In genomic region chr9:13967493-13967892, GRCh38 we compare ENCODE assay signal across 19 cellular contexts.
DNase-seq lines count a peak whose midpoint lies in the region; ATAC-seq and TF ChIP-seq lines count a peak whose summit lies in the region.
"Had no signal": no experiment of that assay in that cellular context is flagged by ENCODE, and none has a peak within 500 bp of the region (broad histone marks: within the 10 kb centered on the region; RNA-seq: fewer than 3 reads in every experiment).

No MANE protein-coding gene starts in this region.

- ATAC-seq in HG03159 (IDR thresholded peaks at IDR 0.05; ENCODE audit: unreplicated experiment): no peak
- ATAC-seq: T-helper 17 cell had no signal

- H3K4me3 ChIP-seq in Jurkat, Clone E6-1 (ENCODE audit: low read length): no peak overlapping the region

- H3K9me3 Mint-ChIP-seq in mesothelial cell of epicardium: no peaks in the 10 kb centered on the region
- H3K9me3 Mint-ChIP-seq: HFFc6 had no signal

- no peak for TF ChIP-seq CTCF in mesothelial cell of epicardium (IDR thresholded peaks at IDR 0.05; ENCODE audit: unreplicated experiment)

- H3K27ac Mint-ChIP-seq in mesothelial cell of epicardium: peak overlapping the region; percentile 90
- H3K27ac Mint-ChIP-seq: CD4-positive, alpha-beta T cell; HFFc6; T-helper 17 cell had no signal

- no peaks in the 10 kb centered on the region for H3K36me3 Mint-ChIP-seq in mesothelial cell of epicardium

- no peak overlapping the region for H3K4me3 Mint-ChIP-seq in mesothelial cell of epicardium
- H3K4me3 Mint-ChIP-seq: CD4-positive, alpha-beta T cell; HFFc6; T-helper 17 cell had no signal

- H3K27me3 Mint-ChIP-seq in mesothelial cell of epicardium (ENCODE audit: low read depth): no peaks in the 10 kb centered on the region
- H3K27me3 Mint-ChIP-seq: CD4-positive, alpha-beta T cell; T-helper 17 cell had no signal

- in situ Hi-C loops in G401 (cut with HindIII; ENCODE audit: low sequenced_read_pairs): no loop called here

- peaks cover 50% of the 10 kb centered on the region for H3K4me1 Mint-ChIP-seq in mesothelial cell of epicardium
- H3K4me1 Mint-ChIP-seq: T-helper 17 cell had no signal

- DNase-seq in NCI-H510A treated with DMSO at 0.1 percent for 48 hours (lab: John Stamatoyannopoulos, UW) (peak; percentile 31), NCI-H510A (lab: John Stamatoyannopoulos, UW) (no peak), mesothelial cell of epicardium (ENCODE audit: low spot score in 2 of 2, unreplicated experiment in 2 of 2) (no peak), G401 (ENCODE audit: low spot score) (no peak), NCI-H1105 treated with DMSO at 0.1 percent for 48 hours (lab: John Stamatoyannopoulos, UW) (no peak)
- DNase-seq in Jurkat, Clone E6-1 (ENCODE audit: low read depth, low spot score): peak; percentile 62
- DNase-seq: CD4-positive, alpha-beta T cell; H7; HFFc6; NCI-H1048; NCI-H1436; NCI-H1930; NCI-H2107; NCI-H446 treated with DMSO at 0.1 percent for 48 hours; SIG-M5; SK-N-SH; SW 1271; T-helper 17 cell had no signal

Comparison
In these comparisons a context has a peak if more than half of its experiments do, and no peak if none do; other contexts are left out.
1. DNase-seq: peak in NCI-H510A treated with DMSO at 0.1 percent for 48 hours (single experiment) and Jurkat, Clone E6-1 (single experiment); none in NCI-H510A (single experiment), mesothelial cell of epicardium (0 of 2), G401 (single experiment) and NCI-H1105 treated with DMSO at 0.1 percent for 48 hours (single experiment).